In genomic region chr5:115419794-115420585, GRCh38 we compare ENCODE assay signal across 10 cellular contexts.
DNase-seq lines count a peak whose midpoint lies in the region; ATAC-seq lines count a peak whose summit lies in the region.
"Had no signal": no experiment of that assay in that cellular context is flagged by ENCODE, and none has a peak within 500 bp of the region (broad histone marks: within the 10 kb centered on the region; RNA-seq: fewer than 3 reads in every experiment).

No MANE protein-coding gene starts in this region.

- peak; percentile 18 for DNase-seq in 8988T
- DNase-seq in HPDE6-E6E7 (ENCODE audit: extremely low spot score) = peak; percentile 72
- peak; percentile 28 for DNase-seq in iPS DF 4.7 (ENCODE audit: extremely low read depth, low spot score)
- DNase-seq in putamen (ENCODE audit: low spot score) = no peak
- DNase-seq in NK-92 (lab: John Stamatoyannopoulos, UW; ENCODE audit: unreplicated experiment) = no peak
- no peak for DNase-seq in activated gamma-delta T cell (lab: John Stamatoyannopoulos, UW)
- DNase-seq: activated T-cell treated with anti-CD3 and anti-CD28 coated beads, Interleukin-2, amount 50 U/mL, for 4 hours; CD4-positive, alpha-beta T cell had no signal

- no peaks in the 10 kb centered on the region for H3K4me1 Mint-ChIP-seq in activated T-helper 17 cell treated with anti-CD3 and anti-CD28 coated beads, Interleukin-2, amount 50 U/mL, for 72 hours

- peaks cover 13% of the 10 kb centered on the region for H3K27me3 Mint-ChIP-seq in activated T-helper 17 cell treated with anti-CD3 and anti-CD28 coated beads, Interleukin-2, amount 50 U/mL, for 72 hours

- no peaks in the 10 kb centered on the region for H3K9me3 Mint-ChIP-seq in activated T-helper 17 cell treated with anti-CD3 and anti-CD28 coated beads, Interleukin-2, amount 50 U/mL, for 72 hours
- H3K9me3 Mint-ChIP-seq: activated T-cell treated with anti-CD3 and anti-CD28 coated beads, Interleukin-2, amount 50 U/mL, for 4 hours; CD4-positive, alpha-beta T cell had no signal

- no peak overlapping the region for H3K4me3 Mint-ChIP-seq in activated T-helper 17 cell treated with anti-CD3 and anti-CD28 coated beads, Interleukin-2, amount 50 U/mL, for 72 hours
- H3K4me3 Mint-ChIP-seq: activated T-cell treated with anti-CD3 and anti-CD28 coated beads, Interleukin-2, amount 50 U/mL, for 4 hours; CD4-positive, alpha-beta T cell had no signal

- no peak overlapping the region for H3K27ac Mint-ChIP-seq in activated T-helper 17 cell treated with anti-CD3 and anti-CD28 coated beads, Interleukin-2, amount 50 U/mL, for 72 hours
- H3K27ac Mint-ChIP-seq: CD4-positive, alpha-beta T cell had no signal

- no peaks in the 10 kb centered on the region for H3K36me3 Mint-ChIP-seq in activated T-helper 17 cell treated with anti-CD3 and anti-CD28 coated beads, Interleukin-2, amount 50 U/mL, for 72 hours (ENCODE audit: low read depth)

- peak; percentile 38 for ATAC-seq in activated T-helper 17 cell treated with anti-CD3 and anti-CD28 coated beads, Interleukin-2, amount 50 U/mL, for 72 hours (replicated peaks)
- no peak for ATAC-seq in HG03175 (IDR thresholded peaks at IDR 0.05; ENCODE audit: unreplicated experiment)

Comparison
In these comparisons a context has a peak if more than half of its experiments do, and no peak if none do; other contexts are left out.
1. DNase-seq: peak in 8988T (single experiment), HPDE6-E6E7 (single experiment) and iPS DF 4.7 (single experiment); none in putamen (single experiment), NK-92 (single experiment) and activated gamma-delta T cell (single experiment).